ENCODE assay signal across 8 cellular contexts in genomic region chr2:202033317-202034248, GRCh38. TPM values are rescaled to one million over a fixed set of nuclear protein-coding genes. Genes with fewer than 3 reads are reported as not detected.
DNase-seq lines count a peak whose midpoint lies in the region; ATAC-seq and TF ChIP-seq lines count a peak whose summit lies in the region.

Gene FZD7 (plus strand): TSS chr2:202033855. CDS start chr2:202034648, 793 bp downstream.

- peaks cover 17% of the 10 kb centered on the region for H3K4me1 ChIP-seq in OCI-LY7 (ENCODE audit: insufficient read depth, low read length, poor library complexity, severe bottlenecking)
- peaks cover 0 to 3% of the 10 kb centered on the region in 2 donors for H3K4me1 ChIP-seq in muscle layer of duodenum (ENCODE audit: control insufficient read depth in 1 of 2, insufficient read depth in 2 of 2, low read length in 2 of 2)

- H3K79me2 ChIP-seq in OCI-LY7 (ENCODE audit: insufficient read depth, low read depth, low read length): no peaks in the 10 kb centered on the region

- no peaks in the 10 kb centered on the region for H3K36me3 Mint-ChIP-seq in activated T-cell treated with anti-CD3 and anti-CD28 coated beads, Interleukin-2, amount 50 U/mL, for 4 hours (ENCODE audit: insufficient read depth)

- H3K27ac ChIP-seq in OCI-LY7 (ENCODE audit: low read depth, low read length, poor library complexity, severe bottlenecking): peak within 1 kb of the TSS; percentile 10
- H3K27ac ChIP-seq in muscle layer of duodenum (ENCODE audit: low read length): peak within 1 kb of the TSS; percentile 91

- CTCF ChIA-PET in OCI-LY7 (lab: Charles Lee; ENCODE audit: unreplicated experiment): no interaction called here

- H3K4me3 ChIP-seq in OCI-LY7 (ENCODE audit: low read depth, low read length, poor library complexity, severe bottlenecking): peak within 1 kb of the TSS; percentile 72
- H3K4me3 ChIP-seq in muscle layer of duodenum (ENCODE audit: low read depth in 1 of 2, low read length in 2 of 2): peak within 1 kb of the TSS; percentile 81 to 86

- no peaks in the 10 kb centered on the region for H3K9me2 ChIP-seq in OCI-LY7 (ENCODE audit: insufficient read depth, low read length)

- peaks cover 11% of the 10 kb centered on the region for H3K4me1 Mint-ChIP-seq in activated T-cell treated with anti-CD3 and anti-CD28 coated beads, Interleukin-2, amount 50 U/mL, for 4 hours (ENCODE audit: low read depth)

- BruUV-seq in OCI-LY7 (replicated peaks; lab: Mats Ljungman, UMichigan): no TSS peak

- POLR2A ChIA-PET in OCI-LY7 (lab: Charles Lee): no interaction called here

- no peaks in the 10 kb centered on the region for H3K9me3 ChIP-seq in OCI-LY7 (ENCODE audit: low read length)
- H3K9me3 ChIP-seq in muscle layer of duodenum (ENCODE audit: control insufficient read depth in 1 of 2, low read length in 2 of 2): no peaks in the 10 kb centered on the region

- H3K36me3 ChIP-seq in OCI-LY7 (ENCODE audit: insufficient read depth, low read length) (no peaks in the 10 kb centered on the region), muscle layer of duodenum (ENCODE audit: control insufficient read depth in 1 of 2, insufficient read depth in 2 of 2, low read length in 2 of 2) (peaks cover 0 to 7% of the 10 kb centered on the region in 2 donors)

- intact Hi-C loops in OCI-LY7 (cut with micrococcal nuclease; ENCODE audit: unreplicated experiment): no loop called here

- no peaks in the 10 kb centered on the region for H4K20me1 ChIP-seq in OCI-LY7 (ENCODE audit: insufficient read depth, low read length)

- peak; percentile 41 for TF ChIP-seq CTCF in OCI-LY7 (conservative IDR thresholded peaks at IDR 0.05; ENCODE audit: low read length)

- H3K27me3 ChIP-seq in muscle layer of duodenum (ENCODE audit: low read depth, low read length): no peaks in the 10 kb centered on the region

- H3K9me3 Mint-ChIP-seq in activated T-cell treated with anti-CD3 and anti-CD28 coated beads, Interleukin-2, amount 50 U/mL, for 4 hours: no peaks in the 10 kb centered on the region

- peak within 1 kb of the TSS; percentile 88 for H2AFZ ChIP-seq in OCI-LY7 (ENCODE audit: low read length)

- H3K27me3 Mint-ChIP-seq in activated T-cell treated with anti-CD3 and anti-CD28 coated beads, Interleukin-2, amount 50 U/mL, for 4 hours (ENCODE audit: low read depth): peaks cover 14% of the 10 kb centered on the region

- DNase-seq in COLO668 (lab: John Stamatoyannopoulos, UW; ENCODE audit: unreplicated experiment) (peak; percentile 76), OCI-LY7 (ENCODE audit: low spot score) (peak; percentile 91)
- peak; percentile 78 for DNase-seq in activated T-cell treated with anti-CD3 and anti-CD28 coated beads, Interleukin-2, amount 50 U/mL, for 4 hours
- peak; percentile 66 to 75 for DNase-seq in stimulated activated CD8-positive, alpha-beta memory T cell treated with anti-CD3 and anti-CD28 coated beads, Interleukin-7, amount 100 ng/mL, for 1 hour (ENCODE audit: low read depth in 2 of 2)

- ATAC-seq in GM19438 (IDR thresholded peaks at IDR 0.05; ENCODE audit: low read depth, unreplicated experiment) (peak; percentile 72), HG03571 (IDR thresholded peaks at IDR 0.05; ENCODE audit: unreplicated experiment) (peak; percentile 74), esophagus mucosa (peak; percentile 93)
- ATAC-seq in activated T-cell treated with anti-CD3 and anti-CD28 coated beads, Interleukin-2, amount 50 U/mL, for 4 hours: peak; percentile 77 to 80

- peak within 1 kb of the TSS; percentile 83 for H3K4me3 Mint-ChIP-seq in activated T-cell treated with anti-CD3 and anti-CD28 coated beads, Interleukin-2, amount 50 U/mL, for 4 hours

- H3K4me2 ChIP-seq in OCI-LY7 (ENCODE audit: low read length): peak within 1 kb of the TSS; percentile 95

RNA-seq across cellular contexts. Expression of gene FZD7, which starts in this region (rescaled TPM):
- total RNA-seq in OCI-LY7 (2014; rRNA removed; shearing (Covaris generic)): 1.5 and 1.7 TPM in 2 replicates
- total RNA-seq in OCI-LY7 (2022) (1.1 and 1.2 TPM in 2 replicates), esophagus mucosa (3.0 TPM)
- under 1 TPM; 0.20 to 0.41 (median 0.29) TPM for total RNA-seq in activated T-cell treated with anti-CD3 and anti-CD28 coated beads, Interleukin-2, amount 50 U/mL, for 4 hours

Comparison
In these comparisons a context has a peak if more than half of its experiments do, and no peak if none do; other contexts are left out.
1. Peak in every context shown above with its lines: DNase-seq, ATAC-seq, H3K4me3 ChIP-seq and H3K27ac ChIP-seq.
2. Peak in DNase-seq and ATAC-seq in activated T-cell treated with anti-CD3 and anti-CD28 coated beads, Interleukin-2, amount 50 U/mL, for 4 hours; RNA of the gene not detected or under 1 TPM.